ENCODE assay signal across 8 cellular contexts in the genomic region with DNA sequence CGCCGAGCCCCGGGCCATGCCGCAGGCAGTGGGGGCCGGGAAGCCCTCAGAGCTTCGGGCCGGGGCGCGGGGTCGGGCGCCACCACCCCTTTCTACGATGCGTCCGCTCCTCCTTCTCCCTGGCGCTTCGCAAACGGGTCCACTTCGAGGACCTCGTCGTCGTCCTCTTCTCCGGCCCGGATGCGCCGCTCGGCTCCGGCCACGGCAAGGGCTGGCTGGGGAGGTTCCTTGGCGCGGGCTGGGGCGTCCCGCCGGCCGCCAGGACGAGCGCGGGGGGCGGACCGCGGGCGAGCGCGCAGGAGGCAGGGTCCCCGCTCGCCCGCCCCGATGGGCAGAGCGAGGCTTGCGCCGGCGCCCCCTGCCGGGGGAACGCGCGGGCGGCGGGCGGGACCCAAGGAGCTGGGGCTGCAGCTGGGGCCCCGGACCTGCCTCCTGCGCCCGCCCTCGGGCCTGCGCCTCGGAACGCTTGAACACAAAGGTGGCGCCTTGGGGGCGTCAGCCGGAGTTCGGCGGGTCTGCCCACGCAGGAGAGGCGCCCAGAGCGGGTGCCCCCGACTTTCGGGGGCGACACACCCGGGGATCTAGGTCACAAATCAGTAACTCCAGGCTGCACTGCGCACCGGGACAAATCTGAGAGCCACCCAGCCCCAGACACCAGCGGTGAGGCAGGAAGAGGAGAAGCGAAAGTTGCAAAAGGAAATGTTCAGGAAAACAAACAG. TPM values are rescaled to one million over a fixed set of nuclear protein-coding genes. Genes with fewer than 3 reads are reported as not detected.
DNase-seq lines count a peak whose midpoint lies in the region; ATAC-seq and TF ChIP-seq lines count a peak whose summit lies in the region.

A gene (minus strand): TSS at position 283 of the 719 bp plus-strand sequence.

- CTCF ChIA-PET in OCI-LY7 (lab: Charles Lee; ENCODE audit: unreplicated experiment): no interaction called here

- BruUV-seq in OCI-LY7 (replicated peaks; lab: Mats Ljungman, UMichigan): no TSS peak

- WGBS in adipose tissue, 3 donors: 1% methylated on average over 64 to 81 of the region's 81 CpGs
- under 1% methylated on average over 81 of the region's 81 CpGs for WGBS in right cardiac atrium
- 1% methylated on average over 81 of the region's 81 CpGs for WGBS in sigmoid colon, 2 donors

- H3K4me2 ChIP-seq in GM23338 (peak within 1 kb of the TSS; percentile 97), OCI-LY7 (ENCODE audit: low read length) (no peak within 1 kb of the TSS)

- TF ChIP-seq EP300 in sigmoid colon (IDR thresholded peaks at IDR 0.05): no peak

- H3K9me2 ChIP-seq in GM23338 (ENCODE audit: insufficient read depth): no peaks in the 10 kb centered on the region
- H3K9me2 ChIP-seq in OCI-LY7 (ENCODE audit: insufficient read depth, low read length): no peaks in the 10 kb centered on the region

- peaks cover 34% of the 10 kb centered on the region for H3K4me1 ChIP-seq in GM23338 (ENCODE audit: insufficient read depth)
- no peaks in the 10 kb centered on the region for H3K4me1 ChIP-seq in OCI-LY7 (ENCODE audit: insufficient read depth, low read length, poor library complexity, severe bottlenecking)
- peaks cover 2% of the 10 kb centered on the region for H3K4me1 ChIP-seq in right cardiac atrium (ENCODE audit: control insufficient read depth, insufficient read depth, low read length)
- H3K4me1 ChIP-seq in sigmoid colon: peaks cover 0 to 44% (median 41%) of the 10 kb centered on the region in 4 donors

- H3K4me1 Mint-ChIP-seq in GM23338: peaks cover 30% of the 10 kb centered on the region

- H3K36me3 ChIP-seq in GM23338 (ENCODE audit: insufficient read depth) (no peaks in the 10 kb centered on the region), OCI-LY7 (ENCODE audit: insufficient read depth, low read length) (no peaks in the 10 kb centered on the region), sigmoid colon (no peaks in the 10 kb centered on the region)

- intact Hi-C loops in OCI-LY7 (cut with micrococcal nuclease; ENCODE audit: unreplicated experiment): loop anchor here (10.0 kb wide), 1 partner anchor 175 kb away; no protein-coding TSS in a partner anchor
- intact Hi-C loops in right cardiac atrium (cut with DNase I): loop anchor here (5.0 to 10.0 kb wide), 2 partner anchors 175 to 178 kb away; no protein-coding TSS in a partner anchor
- intact Hi-C loops in sigmoid colon (cut with DNase I): loop anchor here (1.0 to 5.0 kb wide), 7 partner anchors 51 to 528 kb away; a partner anchor contains a TSS

- H2AFZ ChIP-seq in GM23338 (peak within 1 kb of the TSS; percentile 90), OCI-LY7 (ENCODE audit: low read length) (no peak within 1 kb of the TSS)

- peaks cover 57% of the 10 kb centered on the region for H3K27me3 ChIP-seq in GM23338 (ENCODE audit: insufficient read depth)
- no peaks in the 10 kb centered on the region for H3K27me3 ChIP-seq in right cardiac atrium (ENCODE audit: control insufficient read depth, insufficient read depth)
- H3K27me3 ChIP-seq in sigmoid colon: peaks cover 0 to 15% (median 0%) of the 10 kb centered on the region in 3 donors

- no peaks in the 10 kb centered on the region; the same call in 2 of the 3 replicates for H3K9me3 Mint-ChIP-seq in GM23338

- no peaks in the 10 kb centered on the region for H3K36me3 Mint-ChIP-seq in GM23338 (ENCODE audit: low read depth)

- DNase-seq in COR-L47 (lab: John Stamatoyannopoulos, UW): peak; percentile 32
- peak; percentile 91 for DNase-seq in GM23338 (ENCODE audit: low spot score)
- no peak for DNase-seq in OCI-LY7 (ENCODE audit: low spot score)
- peak; percentile 65 to 93 (median 89) for DNase-seq in right cardiac atrium
- DNase-seq in sigmoid colon: peak; percentile 89
- DNase-seq in NCI-H146 treated with DMSO at 0.1 percent for 48 hours (lab: John Stamatoyannopoulos, UW; ENCODE audit: unreplicated experiment): no peak

- peak; percentile 78 for ATAC-seq in GM23338
- peak; percentile 83 to 88 for ATAC-seq in right cardiac atrium
- no peak for ATAC-seq in GM21390 (IDR thresholded peaks at IDR 0.05; ENCODE audit: unreplicated experiment)

- H3K9me3 ChIP-seq in OCI-LY7 (ENCODE audit: low read length) (no peaks in the 10 kb centered on the region), right cardiac atrium (ENCODE audit: control insufficient read depth, low read length) (no peaks in the 10 kb centered on the region), sigmoid colon (no peaks in the 10 kb centered on the region)

- H3K79me2 ChIP-seq in GM23338 (replicated peaks; ENCODE audit: insufficient read depth): peaks cover 30% of the 10 kb centered on the region
- no peaks in the 10 kb centered on the region for H3K79me2 ChIP-seq in OCI-LY7 (ENCODE audit: insufficient read depth, low read depth, low read length)

- H3K27ac ChIP-seq in GM23338 (ENCODE audit: low read depth): no peak within 1 kb of the TSS
- H3K27ac ChIP-seq in OCI-LY7 (ENCODE audit: low read depth, low read length, poor library complexity, severe bottlenecking): no peak within 1 kb of the TSS
- H3K27ac ChIP-seq in adipose tissue (ENCODE audit: low read depth, low read length): peak within 1 kb of the TSS; percentile 20
- H3K27ac ChIP-seq in right cardiac atrium (ENCODE audit: low read length): peak within 1 kb of the TSS; percentile 39
- H3K27ac ChIP-seq in sigmoid colon: peak within 1 kb of the TSS; percentile 88 to 95 (median 92)

- H3K4me3 Mint-ChIP-seq in GM23338: peak within 1 kb of the TSS; percentile 85

- H3K4me3 ChIP-seq in GM23338 (peak within 1 kb of the TSS; percentile 94), OCI-LY7 (ENCODE audit: low read depth, low read length, poor library complexity, severe bottlenecking) (no peak within 1 kb of the TSS), right cardiac atrium (ENCODE audit: low read length) (peak within 1 kb of the TSS; percentile 75), sigmoid colon (peak within 1 kb of the TSS; percentile 66 to 88 (median 76))

- POLR2A ChIA-PET in OCI-LY7 (lab: Charles Lee): no interaction called here

- TF ChIP-seq POLR2A in sigmoid colon (IDR thresholded peaks at IDR 0.05): peak; percentile 24 to 31

- no peaks in the 10 kb centered on the region for H3F3A ChIP-seq in GM23338 (replicated peaks; ENCODE audit: low read depth)

- TF ChIP-seq CTCF in GM23338 (conservative IDR thresholded peaks at IDR 0.05; ENCODE audit: low read depth in 2 of 2): peak; percentile 26 to 72
- 0 out of 2 replicates have a peak, but pooled peaks have one; percentile 22 for TF ChIP-seq CTCF in OCI-LY7 (conservative IDR thresholded peaks at IDR 0.05; ENCODE audit: low read length)
- TF ChIP-seq CTCF in sigmoid colon (IDR thresholded peaks at IDR 0.05): peak in 3 of 4 experiments; percentile 15 to 70 (median 36)

- H4K20me1 ChIP-seq in GM23338 (replicated peaks; ENCODE audit: insufficient read depth) (0 out of 2 replicates have a peak, but pooled peaks cover 8% of the 10 kb centered on the region), OCI-LY7 (ENCODE audit: insufficient read depth, low read length) (no peaks in the 10 kb centered on the region)

- H3K27me3 Mint-ChIP-seq in GM23338 (ENCODE audit: insufficient read depth, low read depth, poor library complexity): peaks cover 45% of the 10 kb centered on the region

- no peak within 1 kb of the TSS for H3K27ac Mint-ChIP-seq in GM23338

TF ChIP-seq in GM23338, 12 proteins besides CTCF, POLR2A, EP300 and RAD21 (continues in another document):
- TF ChIP-seq POLR2AphosphoS5 (IDR thresholded peaks at IDR 0.05; ENCODE audit: low read depth): peak; percentile 36; the same call in 1 of the 2 replicates

RNA-seq across cellular contexts. Expression of the gene that starts here (rescaled TPM):
- 15.5 and 18.8 TPM in 2 replicates for total RNA-seq in GM23338 (2014; rRNA removed; shearing (Covaris generic))
- polyA plus RNA-seq in GM23338 (2016; fragmentation: Nextera tagmentation; extraction: Ambion mirVana) (6.0 and 8.1 TPM in 2 replicates), adipose tissue (1 to 10 TPM in 2 of 3 donors, under 1 TPM in 1; 0.67 to 3.7 (median 2.8) TPM), right cardiac atrium (20.1 TPM), sigmoid colon (1 to 10 TPM in 2 of 3 donors, under 1 TPM in 1; 0.46 to 7.6 (median 1.2) TPM)
- total RNA-seq in OCI-LY7 (2014; rRNA removed; shearing (Covaris generic)): 0.19 TPM in 1 of 2 replicates, not detected in the other
- total RNA-seq in OCI-LY7 (2022) (0.10 and 0.17 TPM in 2 replicates), right cardiac atrium (10 to 100 TPM; 33.7 to 38.9 (median 36.0) TPM), sigmoid colon (10 to 100 TPM; 51.4 to 81.7 (median 59.8) TPM)

Comparison
In these comparisons a context has a peak if more than half of its experiments do, and no peak if none do; other contexts are left out.
1. RNA of the gene that starts here (total RNA-seq): 51.4 to 81.7 TPM in sigmoid colon, 33.7 to 38.9 TPM in right cardiac atrium and 15.5 to 18.8 TPM in GM23338; 0.10 to 0.19 TPM in OCI-LY7; every median in the first group is over 10 times any median in the second.
2. DNase-seq: peak in COR-L47 (single experiment), GM23338 (single experiment), right cardiac atrium (3 of 3) and sigmoid colon (single experiment); none in OCI-LY7 (single experiment) and NCI-H146 treated with DMSO at 0.1 percent for 48 hours (single experiment).
3. H3K27ac ChIP-seq: peak in adipose tissue (single experiment), right cardiac atrium (single experiment) and sigmoid colon (4 of 4); none in GM23338 (single experiment) and OCI-LY7 (single experiment).
4. Peak in every context shown above with its lines, with median percentiles within 50 percentile points of each other: CTCF ChIP-seq.